ENCODE assay signal across 9 cellular contexts in genomic region chr3:10319804-10320203, GRCh38. TPM values are rescaled to one million over a fixed set of nuclear protein-coding genes. Genes with fewer than 3 reads are reported as not detected.
A peak's percentile ranks its signal among the peaks of the same experiment; 100 is the strongest.
DNase-seq lines count a peak whose midpoint lies in the region; ATAC-seq and TF ChIP-seq lines count a peak whose summit lies in the region.
"Had no signal": no experiment of that assay in that cellular context is flagged by ENCODE, and none has a peak within 500 bp of the region (broad histone marks: within the 10 kb centered on the region; RNA-seq: fewer than 3 reads in every experiment).

No MANE protein-coding gene starts in this region.

- ATAC-seq in T-helper 17 cell = no peak
- ATAC-seq in GM18861 (IDR thresholded peaks at IDR 0.05; ENCODE audit: unreplicated experiment) = no peak
- no peak for ATAC-seq in GM21825 (IDR thresholded peaks at IDR 0.05; ENCODE audit: unreplicated experiment)

- peaks cover 11% of the 10 kb centered on the region for H3K4me1 ChIP-seq in rectal smooth muscle tissue (ENCODE audit: control insufficient read depth, insufficient read depth, low read length)

- peak overlapping the region; percentile 97 for H3K4me3 ChIP-seq in GM06990 (replicated peaks; ENCODE audit: low read depth, low read length)
- H3K4me3 ChIP-seq in fibroblast of the aortic adventitia (ENCODE audit: low read depth, low read length) = peak overlapping the region; percentile 99
- H3K4me3 ChIP-seq in rectal smooth muscle tissue (ENCODE audit: low read length) = peak overlapping the region; percentile 93

- no peak overlapping the region for H3K9ac ChIP-seq in rectal smooth muscle tissue (ENCODE audit: low read length)

- TF ChIP-seq CTCF in GM06990 (IDR thresholded peaks at IDR 0.05; ENCODE audit: insufficient read depth, low read length, poor library complexity, severe bottlenecking) (no peak), fibroblast of the aortic adventitia (IDR thresholded peaks at IDR 0.05; ENCODE audit: insufficient read depth, low read length) (no peak)

- H3K27ac Mint-ChIP-seq in T-helper 17 cell = peak overlapping the region; percentile 94

- H3K9me3 ChIP-seq in T-helper 17 cell (ENCODE audit: control insufficient read depth, low read length, poor library complexity, severe bottlenecking) = no peaks in the 10 kb centered on the region

- no peak overlapping the region for H3K27ac ChIP-seq in rectal smooth muscle tissue (ENCODE audit: low read depth, low read length)

- peaks cover 6% of the 10 kb centered on the region for H3K27me3 Mint-ChIP-seq in T-helper 17 cell

- H3K36me3 ChIP-seq in GM06990 (ENCODE audit: control insufficient read depth, insufficient read depth, low read length) = peaks cover 17% of the 10 kb centered on the region
- H3K36me3 ChIP-seq in rectal smooth muscle tissue (ENCODE audit: control insufficient read depth, insufficient read depth, low read length) = peaks cover 16% of the 10 kb centered on the region

- DNase-seq in GM06990 (ENCODE audit: extremely low read depth, insufficient read length) = no peak
- no peak for DNase-seq in T-helper 17 cell
- no peak for DNase-seq in fibroblast of the aortic adventitia (ENCODE audit: low read depth)
- no peak for DNase-seq in RPMI8226
- DNase-seq in activated effector memory CD4-positive, alpha-beta T cell treated with anti-CD3 and anti-CD28 coated beads, Interleukin-2, amount 50 U/mL, for 16 hours = no peak
- DNase-seq: SW 1271 had no signal

- no peaks in the 10 kb centered on the region for H3K36me3 Mint-ChIP-seq in T-helper 17 cell (ENCODE audit: low read depth)

- peak overlapping the region; percentile 90 for H3K4me3 Mint-ChIP-seq in T-helper 17 cell

- H3K4me1 Mint-ChIP-seq in T-helper 17 cell = peaks cover 15% of the 10 kb centered on the region

- H3K27me3 ChIP-seq in GM06990 (replicated peaks; ENCODE audit: control insufficient read depth, insufficient read depth, low read length) (no peaks in the 10 kb centered on the region), rectal smooth muscle tissue (ENCODE audit: control insufficient read depth, insufficient read depth, low read length) (no peaks in the 10 kb centered on the region)

RNA-seq across cellular contexts. Expression of gene SEC13, which starts 1.1 kb away (rescaled TPM):
- 10 to 100 TPM; 87.0 to 88.0 TPM for total RNA-seq in T-helper 17 cell
- total RNA-seq in fibroblast of the aortic adventitia (ENCODE audit: low replicate concordance) = 94.8 and 164 TPM in 2 replicates

RNA-seq across cellular contexts. Expression of gene GHRL, which starts 27.1 kb away (rescaled TPM):
- total RNA-seq in T-helper 17 cell = under 1 TPM; 0.73 to 0.85 TPM
- not detected in 2 replicates for total RNA-seq in fibroblast of the aortic adventitia (ENCODE audit: low replicate concordance)
